1 cellular context compared by ENCODE assay signal in genomic region chr2:231387904-231388724, GRCh38.
TF ChIP-seq lines count a peak whose summit lies in the region.

No MANE protein-coding gene starts in this region.

TF ChIP-seq in HepG2, 621 proteins besides CTCF, POLR2A, EP300 and RAD21 (continued from another document and continues in another):
- no peak for TF ChIP-seq POGK (CRISPR knock-in tag; conservative IDR thresholded peaks at IDR 0.05)
- no peak for TF ChIP-seq CREBL2 (CRISPR knock-in tag; IDR thresholded peaks at IDR 0.05; ENCODE audit: borderline replicate concordance)
- no peak for TF ChIP-seq ZNF503 (CRISPR knock-in tag; IDR thresholded peaks at IDR 0.05)
- TF ChIP-seq ZNF260 (CRISPR knock-in tag; IDR thresholded peaks at IDR 0.05; ENCODE audit: borderline replicate concordance, low read depth): no peak
- TF ChIP-seq ETS1 (CRISPR knock-in tag; IDR thresholded peaks at IDR 0.05): no peak
- TF ChIP-seq ZNF496 (CRISPR knock-in tag; IDR thresholded peaks at IDR 0.05; ENCODE audit: insufficient replicate concordance): no peak
- TF ChIP-seq SRSF1 (optimal IDR thresholded peaks at IDR 0.05; ENCODE audit: low read depth, low read length): peak; percentile 49
- no peak for TF ChIP-seq BCLAF1 (IDR thresholded peaks at IDR 0.05)
- TF ChIP-seq KLF9 (CRISPR knock-in tag; IDR thresholded peaks at IDR 0.05; ENCODE audit: low read depth): no peak
- no peak for TF ChIP-seq HNF4A (CRISPR knock-in tag; IDR thresholded peaks at IDR 0.05)
- TF ChIP-seq ZBTB49 (CRISPR knock-in tag; IDR thresholded peaks at IDR 0.05; ENCODE audit: borderline replicate concordance): no peak
- no peak for TF ChIP-seq TOE1 (CRISPR knock-in tag; IDR thresholded peaks at IDR 0.05)
- TF ChIP-seq ZKSCAN5 (CRISPR knock-in tag; IDR thresholded peaks at IDR 0.05): no peak
- TF ChIP-seq PBX2 (CRISPR knock-in tag; IDR thresholded peaks at IDR 0.05): no peak
- no peak for TF ChIP-seq PRDM15 (CRISPR knock-in tag; IDR thresholded peaks at IDR 0.05)
- TF ChIP-seq SNAPC2 (CRISPR knock-in tag; IDR thresholded peaks at IDR 0.05): no peak
- no peak for TF ChIP-seq FUBP1 (CRISPR knock-in tag; IDR thresholded peaks at IDR 0.05; ENCODE audit: borderline replicate concordance)
- TF ChIP-seq SETDB1 (CRISPR knock-in tag; IDR thresholded peaks at IDR 0.05; ENCODE audit: borderline replicate concordance): no peak
- no peak for TF ChIP-seq PHF5A (CRISPR knock-in tag; IDR thresholded peaks at IDR 0.05; ENCODE audit: low read depth, unreplicated experiment)
- no peak for TF ChIP-seq ZNF318 (CRISPR knock-in tag; IDR thresholded peaks at IDR 0.05)
- TF ChIP-seq ZNF382 (CRISPR knock-in tag; IDR thresholded peaks at IDR 0.05; ENCODE audit: borderline replicate concordance): no peak
- TF ChIP-seq NKX3-1 (CRISPR knock-in tag; IDR thresholded peaks at IDR 0.05): no peak
